ENCODE assay signal across 25 cellular contexts in the genomic region with DNA sequence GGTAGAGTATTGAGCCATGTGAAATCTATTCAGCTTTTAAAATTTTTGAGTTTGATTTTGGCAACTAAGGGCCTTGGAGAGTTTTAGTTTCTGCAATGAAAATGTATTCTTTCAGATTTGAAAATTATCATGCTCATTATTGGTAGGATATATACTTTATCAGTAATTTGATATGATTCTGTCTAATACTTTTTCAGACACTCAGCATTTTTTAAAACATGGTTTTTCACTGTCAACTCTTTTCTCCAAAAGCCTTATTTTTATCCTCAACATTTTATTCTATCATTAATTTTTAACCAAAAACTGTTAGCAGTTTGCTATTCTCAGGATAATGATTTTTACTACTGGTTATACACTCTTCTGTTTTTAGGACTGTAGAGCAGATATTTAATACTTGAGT.
"Had no signal": no experiment of that assay in that cellular context is flagged by ENCODE, and none has a peak within 500 bp of the region (broad histone marks: within the 10 kb centered on the region; RNA-seq: fewer than 3 reads in every experiment).

No MANE protein-coding gene starts in this region.

- H3K27me3 Mint-ChIP-seq: activated CD4-positive, alpha-beta T cell treated with anti-CD3 and anti-CD28 coated beads, Interleukin-2, amount 10 ng/mL, durations not matched to agents 24 days and 14 days; activated CD8-positive, alpha-beta T cell treated with anti-CD3 and anti-CD28 coated beads for 36 hours; activated naive CD8-positive, alpha-beta T cell treated with anti-CD3 and anti-CD28 coated beads for 36 hours; activated T-helper 17 cell treated with anti-CD3 and anti-CD28 coated beads, Interleukin-2, amount 50 U/mL, for 72 hours had no signal

- H3K36me3 ChIP-seq: brain microvascular endothelial cell had no signal

- FAIRE-seq: TTC549 had no signal

- H3K27ac Mint-ChIP-seq: activated CD8-positive, alpha-beta T cell treated with anti-CD3 and anti-CD28 coated beads for 36 hours; activated naive CD8-positive, alpha-beta T cell treated with anti-CD3 and anti-CD28 coated beads for 36 hours; activated T-cell treated with anti-CD3 and anti-CD28 coated beads, Interleukin-2, amount 50 U/mL, for 72 hours; activated T-helper 17 cell treated with anti-CD3 and anti-CD28 coated beads, Interleukin-2, amount 50 U/mL, for 72 hours; T-helper 2 cell treated with Interferon-gamma antibody and Interleukin-4, amounts not matched to agents 5 μg/mL and 100 μg/mL, for 36 hours had no signal

- H3K4me3 Mint-ChIP-seq: activated CD4-positive, alpha-beta T cell treated with anti-CD3 and anti-CD28 coated beads, Interleukin-2, amount 10 ng/mL, durations not matched to agents 24 days and 14 days; activated CD8-positive, alpha-beta T cell treated with anti-CD3 and anti-CD28 coated beads for 36 hours; activated naive CD8-positive, alpha-beta T cell treated with anti-CD3 and anti-CD28 coated beads for 36 hours; activated T-cell treated with anti-CD3 and anti-CD28 coated beads, Interleukin-2, amount 50 U/mL, for 72 hours; activated T-helper 17 cell treated with anti-CD3 and anti-CD28 coated beads, Interleukin-2, amount 50 U/mL, for 72 hours; T-helper 2 cell treated with Interferon-gamma antibody and Interleukin-4, amounts not matched to agents 5 μg/mL and 100 μg/mL, for 36 hours had no signal

- DNase-seq: activated CD4-positive, alpha-beta T cell treated with anti-CD3 and anti-CD28 coated beads, Interleukin-2, amount 10 ng/mL, durations not matched to agents 24 days and 14 days; activated CD4-positive, alpha-beta T cell treated with anti-CD3 and anti-CD28 coated beads, Interleukin-2, amount 50 U/mL, for 4 hours; activated CD8-positive, alpha-beta T cell treated with anti-CD3 and anti-CD28 coated beads for 36 hours; activated effector memory CD4-positive, alpha-beta T cell treated with anti-CD3 and anti-CD28 coated beads, Interleukin-2, amount 50 U/mL, for 16 hours; activated naive CD4-positive, alpha-beta T cell; activated naive CD4-positive, alpha-beta T cell treated with anti-CD3 and anti-CD28 coated beads, Interleukin-2, amount 50 U/mL, for 16 hours; activated naive CD8-positive, alpha-beta T cell treated with anti-CD3 and anti-CD28 coated beads for 36 hours; activated T-cell treated with anti-CD3 and anti-CD28 coated beads, Interleukin-2, amount 50 U/mL, for 1 hour; activated T-cell treated with anti-CD3 and anti-CD28 coated beads, Interleukin-2, amount 50 U/mL, for 72 hours; amniotic stem cell; aorta; brain microvascular endothelial cell; central memory CD4-positive, alpha-beta T cell; KG1; NCI-H1105; NCI-H1417 treated with DMSO at 0.1 percent for 48 hours; NCI-H1694; NCI-H1930; NCI-H2081 treated with DMSO at 0.1 percent for 48 hours; NCI-H345; NCI-H524 treated with DMSO at 0.1 percent for 48 hours; Right ventricle myocardium superior had no signal

- ATAC-seq: activated CD8-positive, alpha-beta T cell treated with anti-CD3 and anti-CD28 coated beads for 36 hours; activated T-cell treated with anti-CD3 and anti-CD28 coated beads, Interleukin-2, amount 50 U/mL, for 72 hours; activated T-helper 17 cell treated with anti-CD3 and anti-CD28 coated beads, Interleukin-2, amount 50 U/mL, for 72 hours had no signal

- H3K27ac ChIP-seq: brain microvascular endothelial cell had no signal

- H3K27me3 ChIP-seq: brain microvascular endothelial cell had no signal
